Comparison of ENCODE assay signal across 15 cellular contexts in the genomic region with DNA sequence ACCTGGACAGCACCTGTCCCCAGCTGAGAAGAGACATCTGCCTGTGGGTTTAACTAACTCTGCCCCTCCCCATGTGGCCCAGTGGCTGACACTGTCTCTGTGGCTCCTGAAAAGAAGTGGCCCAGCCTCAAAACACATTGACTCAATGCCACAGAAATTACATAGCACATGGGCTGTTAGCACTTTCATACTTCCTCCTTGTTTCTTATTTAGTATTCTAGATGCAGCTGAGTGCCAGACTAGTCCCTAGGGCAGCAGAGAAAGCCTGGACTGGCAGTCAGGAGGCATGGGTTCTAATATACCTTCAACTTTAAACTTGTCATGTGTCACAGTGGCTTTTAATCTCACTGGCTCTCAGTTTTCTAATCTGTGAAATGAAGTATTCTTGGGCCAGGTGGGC.
"Had no signal": no experiment of that assay in that cellular context is flagged by ENCODE, and none has a peak within 500 bp of the region (broad histone marks: within the 10 kb centered on the region; RNA-seq: fewer than 3 reads in every experiment).

No MANE protein-coding gene starts in this region.

- H3K9me3 ChIP-seq: body of pancreas, ovary, stomach, thoracic aorta had no signal

- H3K36me3 ChIP-seq: neural progenitor cell, ovary, stomach, thoracic aorta had no signal

- ATAC-seq: activated CD4-positive, CD25-positive, alpha-beta regulatory T cell treated with anti-CD3 and anti-CD28 coated beads, Interleukin-2, amount 50 U/mL, for 24 hours; body of pancreas; left ventricle myocardium superior had no signal

- DNase-seq: activated effector memory CD4-positive, alpha-beta T cell treated with Interleukin-2 at 50 U/mL for 16 hours; activated T-cell treated with anti-CD3 and anti-CD28 coated beads, Interleukin-2, amount 50 U/mL, for 1 hour; body of pancreas; dermis blood vessel endothelial cell; erythroblast; hippocampal formation; left ventricle myocardium superior; ovary; stimulated activated CD4-positive, alpha-beta T cell treated with anti-CD3 and anti-CD28 coated beads, Interleukin-4, amount 100 ng/mL, for 1 hour; stimulated activated CD8-positive, alpha-beta memory T cell treated with anti-CD3 and anti-CD28 coated beads, Interleukin-4, amount 100 ng/mL, for 48 hours; stomach had no signal

- H3K27ac Mint-ChIP-seq: activated naive CD4-positive, alpha-beta T cell treated with anti-CD3 and anti-CD28 coated beads, Interleukin-2, amount 50 U/mL, for 24 hours; neural progenitor cell had no signal

- H3K9me3 Mint-ChIP-seq: activated naive CD4-positive, alpha-beta T cell treated with anti-CD3 and anti-CD28 coated beads, Interleukin-2, amount 50 U/mL, for 24 hours; neural progenitor cell had no signal

- H3K4me3 Mint-ChIP-seq: activated naive CD4-positive, alpha-beta T cell treated with anti-CD3 and anti-CD28 coated beads, Interleukin-2, amount 50 U/mL, for 24 hours; neural progenitor cell had no signal

- H3K4me1 Mint-ChIP-seq: activated naive CD4-positive, alpha-beta T cell treated with anti-CD3 and anti-CD28 coated beads, Interleukin-2, amount 50 U/mL, for 24 hours had no signal

- H3K4me1 ChIP-seq: neural progenitor cell had no signal

- H3K27me3 ChIP-seq: body of pancreas, neural progenitor cell, ovary, stomach had no signal

- H3K27ac ChIP-seq: body of pancreas, neural progenitor cell, ovary, stomach, thoracic aorta had no signal

- H3K4me3 ChIP-seq: body of pancreas, neural progenitor cell, ovary, stomach, thoracic aorta had no signal

- H2AFZ ChIP-seq: neural progenitor cell had no signal

- H3K9ac ChIP-seq: neural progenitor cell had no signal

- H3K4me2 ChIP-seq: neural progenitor cell had no signal
